9 cellular contexts compared by ENCODE assay signal in the genomic region with DNA sequence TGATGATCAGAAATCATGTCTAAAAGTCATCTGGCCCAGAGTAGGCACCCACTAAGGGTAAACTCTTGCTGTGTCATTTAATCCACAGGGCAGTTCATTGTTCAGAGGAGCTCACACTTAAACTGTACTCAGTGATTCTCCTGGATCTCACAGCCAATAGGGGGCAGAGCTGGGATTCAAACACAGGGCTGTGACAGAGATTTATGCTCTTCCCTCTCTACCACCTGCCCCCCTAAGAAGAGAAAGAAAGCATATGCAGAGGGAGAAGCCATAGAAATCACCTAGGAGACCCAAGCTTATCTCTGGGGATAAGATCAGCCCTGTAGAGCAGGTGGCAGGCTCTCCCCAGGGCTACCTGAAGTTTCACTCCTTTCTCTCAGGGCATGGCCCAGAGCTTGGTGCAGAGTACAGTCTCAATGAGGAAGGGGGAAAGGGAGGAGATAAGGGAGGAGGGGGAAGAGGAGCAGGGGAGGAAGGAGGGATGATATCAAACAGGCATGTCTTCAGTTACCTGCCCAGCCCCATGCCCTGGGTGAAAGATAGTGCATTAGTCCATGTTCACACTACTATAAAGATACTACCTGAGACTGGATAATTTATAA. TPM values are rescaled to one million over a fixed set of nuclear protein-coding genes. Genes with fewer than 3 reads are reported as not detected.
DNase-seq lines count a peak whose midpoint lies in the region; ATAC-seq, FAIRE-seq and TF ChIP-seq lines count a peak whose summit lies in the region.
"Had no signal": no experiment of that assay in that cellular context is flagged by ENCODE, and none has a peak within 500 bp of the region (broad histone marks: within the 10 kb centered on the region; RNA-seq: fewer than 3 reads in every experiment).

No MANE protein-coding gene starts in this region.

- no peak overlapping the region for H3K4ac ChIP-seq in mesendoderm (ENCODE audit: low read depth, low read length)

- H4K8ac ChIP-seq in mesendoderm (ENCODE audit: low read depth, low read length), result no peak overlapping the region

- H3K56ac ChIP-seq in mesendoderm (ENCODE audit: low read length), result no peak overlapping the region

- no peaks in the 10 kb centered on the region for H3K79me1 ChIP-seq in mesendoderm (ENCODE audit: low read length)

- H3K4me1 Mint-ChIP-seq in activated CD4-positive, alpha-beta T cell treated with anti-CD3 and anti-CD28 coated beads, Interleukin-2, amount 10 ng/mL, durations not matched to agents 7 days and 5 days, result no peaks in the 10 kb centered on the region
- no peaks in the 10 kb centered on the region for H3K4me1 Mint-ChIP-seq in activated T-cell treated with anti-CD3 and anti-CD28 coated beads, Interleukin-2, amount 50 U/mL, for 4 hours (ENCODE audit: low read depth)

- H3K9me1 ChIP-seq in K562 (ENCODE audit: control insufficient read depth, insufficient read depth, low read length), result no peaks in the 10 kb centered on the region

- H2AK5ac ChIP-seq in mesendoderm (ENCODE audit: low read length), result no peak overlapping the region

- H3K18ac ChIP-seq in mesendoderm (ENCODE audit: low read length), result no peak overlapping the region

- intact Hi-C loops in K562 (cut with micrococcal nuclease), result no loop called here
- intact Hi-C loops in posterior vena cava (cut with DNase I), result loop anchor here in 1 of 2 donors (5.0 kb wide), 1 partner anchor 1358 kb away; no protein-coding TSS in a partner anchor

- H3K27ac ChIP-seq in K562 (ENCODE audit: extremely low read depth, low read depth, low read length) (no peak overlapping the region), mesendoderm (ENCODE audit: low read depth, low read length) (no peak overlapping the region)

- H3K9me3 Mint-ChIP-seq in activated CD4-positive, alpha-beta T cell treated with anti-CD3 and anti-CD28 coated beads, Interleukin-2, amount 10 ng/mL, durations not matched to agents 7 days and 5 days, result no peaks in the 10 kb centered on the region
- H3K9me3 Mint-ChIP-seq in activated T-cell treated with anti-CD3 and anti-CD28 coated beads, Interleukin-2, amount 50 U/mL, for 4 hours, result no peaks in the 10 kb centered on the region

- H3K4me3 Mint-ChIP-seq in activated CD4-positive, alpha-beta T cell treated with anti-CD3 and anti-CD28 coated beads, Interleukin-2, amount 10 ng/mL, durations not matched to agents 7 days and 5 days, result no peak overlapping the region
- no peak overlapping the region for H3K4me3 Mint-ChIP-seq in activated T-cell treated with anti-CD3 and anti-CD28 coated beads, Interleukin-2, amount 50 U/mL, for 4 hours

- H3K4me2 ChIP-seq in K562 (ENCODE audit: insufficient read depth, low read length), result no peak overlapping the region
- no peak overlapping the region for H3K4me2 ChIP-seq in mesendoderm (ENCODE audit: low read length)

- H3K27me3 Mint-ChIP-seq in activated CD4-positive, alpha-beta T cell treated with anti-CD3 and anti-CD28 coated beads, Interleukin-2, amount 10 ng/mL, durations not matched to agents 7 days and 5 days, result peaks cover 36% of the 10 kb centered on the region
- H3K27me3 Mint-ChIP-seq in activated T-cell treated with anti-CD3 and anti-CD28 coated beads, Interleukin-2, amount 50 U/mL, for 4 hours (ENCODE audit: low read depth), result peaks cover 17% of the 10 kb centered on the region

- peak; percentile 10 for DNase-seq in EH (ENCODE audit: low read depth)
- peak; percentile 25 for DNase-seq in NB4 (ENCODE audit: low read depth)
- peak in 1 of 4 experiments; percentile 4 for DNase-seq in K562 (ENCODE audit: extremely low read depth in 1 of 4, low spot score in 3 of 4)
- peak; percentile 78 for DNase-seq in mesendoderm
- DNase-seq in posterior vena cava (ENCODE audit: low spot score), result no peak
- no peak for DNase-seq in DMS153 treated with DMSO at 0.1 percent for 48 hours (lab: John Stamatoyannopoulos, UW; ENCODE audit: unreplicated experiment)
- no peak for DNase-seq in activated CD4-positive, alpha-beta T cell treated with anti-CD3 and anti-CD28 coated beads, Interleukin-2, amount 10 ng/mL, durations not matched to agents 7 days and 5 days
- no peak for DNase-seq in activated T-cell treated with anti-CD3 and anti-CD28 coated beads, Interleukin-2, amount 50 U/mL, for 4 hours

- ATAC-seq in K562, result peak; percentile 52
- ATAC-seq in activated T-cell treated with anti-CD3 and anti-CD28 coated beads, Interleukin-2, amount 50 U/mL, for 4 hours, result no peak

- no peaks in the 10 kb centered on the region for H3K9me3 ChIP-seq in K562 (replicated peaks; ENCODE audit: control insufficient read depth, insufficient read depth, low read depth, low read length)

- H4K20me1 ChIP-seq in K562 (replicated peaks; ENCODE audit: control insufficient read depth, insufficient read depth, low read length), result no peaks in the 10 kb centered on the region

- no peak overlapping the region for H2BK15ac ChIP-seq in mesendoderm (replicated peaks; ENCODE audit: low read depth)

- H3K23ac ChIP-seq in mesendoderm (ENCODE audit: low read length), result no peak overlapping the region

- H3K9ac ChIP-seq in K562 (ENCODE audit: insufficient read depth in 1 of 2, low read depth in 2 of 2, low read length in 2 of 2), result no peak overlapping the region
- H3K9ac ChIP-seq in mesendoderm (ENCODE audit: low read length), result no peak overlapping the region

- no peak overlapping the region for H2BK120ac ChIP-seq in mesendoderm (ENCODE audit: low read depth, low read length)

- CTCF ChIA-PET in K562 (lab: Yijun Ruan, JAX; ENCODE audit: low intra/inter-chr PET ratio), result no interaction called here
- CTCF ChIA-PET in activated CD4-positive, alpha-beta T cell treated with anti-CD3 and anti-CD28 coated beads, Interleukin-2, amount 10 ng/mL, durations not matched to agents 7 days and 5 days (lab: Charles Lee), result no interaction called here

- H3K36me3 ChIP-seq in K562 (ENCODE audit: control insufficient read depth, insufficient read depth, low read length) (no peaks in the 10 kb centered on the region), mesendoderm (ENCODE audit: control insufficient read depth, insufficient read depth, low read length) (no peaks in the 10 kb centered on the region)

- H3K27me3 ChIP-seq in K562 (ENCODE audit: control insufficient read depth in 2 of 2, insufficient read depth in 2 of 2, low read length in 2 of 2) (peaks cover 2 to 13% of the 10 kb centered on the region in 2 experiments; a peak in 2 of 5 replicates), mesendoderm (ENCODE audit: insufficient read depth, low read length, poor library complexity) (no peaks in the 10 kb centered on the region)

- BruUV-seq in K562 (replicated peaks; lab: Mats Ljungman, UMichigan), result no TSS peak

- H3K79me2 ChIP-seq in K562 (ENCODE audit: control insufficient read depth, insufficient read depth, low read length), result no peaks in the 10 kb centered on the region
- no peaks in the 10 kb centered on the region for H3K79me2 ChIP-seq in mesendoderm (ENCODE audit: control insufficient read depth, insufficient read depth, low read length)

- POLR2A ChIA-PET in K562 (lab: Yijun Ruan, JAX), result interaction anchor here (0.5 kb wide), 1 partner anchor 459 kb away, joined by 6 read pairs; the partner anchor contains the start of gene HEXA
- POLR2A ChIA-PET in activated CD4-positive, alpha-beta T cell treated with anti-CD3 and anti-CD28 coated beads, Interleukin-2, amount 10 ng/mL, durations not matched to agents 7 days and 5 days (lab: Charles Lee), result no interaction called here

- no peak overlapping the region for H4K5ac ChIP-seq in mesendoderm (ENCODE audit: low read length)

- no peak overlapping the region for H2BK5ac ChIP-seq in mesendoderm (ENCODE audit: low read length)

- H3K4me3 ChIP-seq in NB4 (ENCODE audit: low read depth, low read length) (no peak overlapping the region), K562 (no peak overlapping the region), mesendoderm (ENCODE audit: low read length) (no peak overlapping the region)

- no peak overlapping the region for H2AFZ ChIP-seq in K562 (ENCODE audit: low read depth, low read length)

- in situ Hi-C loops in K562 (cut with MboI), result no loop called here

- no peaks in the 10 kb centered on the region for H3K36me3 Mint-ChIP-seq in activated CD4-positive, alpha-beta T cell treated with anti-CD3 and anti-CD28 coated beads, Interleukin-2, amount 10 ng/mL, durations not matched to agents 7 days and 5 days (ENCODE audit: low read depth)
- H3K36me3 Mint-ChIP-seq in activated T-cell treated with anti-CD3 and anti-CD28 coated beads, Interleukin-2, amount 50 U/mL, for 4 hours (ENCODE audit: insufficient read depth), result no peaks in the 10 kb centered on the region

- FAIRE-seq in K562 (lab: Jason Lieb, UNC), result no peak
- FAIRE-seq: urothelium cell line had no signal

- TF ChIP-seq POLR2A in NB4 (IDR thresholded peaks at IDR 0.05; ENCODE audit: extremely low read depth, insufficient read length) (no peak), K562 (conservative IDR thresholded peaks at IDR 0.05) (no peak)

- TF ChIP-seq CTCF in NB4 (IDR thresholded peaks at IDR 0.05; ENCODE audit: low read depth, low read length), result peak; percentile 36
- peak in 2 of 3 experiments; percentile 11 to 19; a peak in 1 of 6 replicates for TF ChIP-seq CTCF in K562 (IDR thresholded peaks at IDR 0.05 in 2 of 3, conservative IDR thresholded peaks at IDR 0.05 in 1 of 3; ENCODE audit: insufficient read depth in 2 of 3, low read depth in 1 of 3, low read length in 3 of 3)

- H3K4me1 ChIP-seq in K562 (replicated peaks in 1 of 2; ENCODE audit: control insufficient read depth in 2 of 2, insufficient read depth in 2 of 2, low read length in 2 of 2) (no peaks in the 10 kb centered on the region), mesendoderm (ENCODE audit: control insufficient read depth, low read depth, low read length) (no peaks in the 10 kb centered on the region)

- no peak for TF ChIP-seq EP300 in K562 (IDR thresholded peaks at IDR 0.05; ENCODE audit: low read length)

- H3K27ac Mint-ChIP-seq in activated CD4-positive, alpha-beta T cell treated with anti-CD3 and anti-CD28 coated beads, Interleukin-2, amount 10 ng/mL, durations not matched to agents 7 days and 5 days, result no peak overlapping the region

- TF ChIP-seq RAD21 in K562 (CRISPR knock-in tag; conservative IDR thresholded peaks at IDR 0.05 in 1 of 2, IDR thresholded peaks at IDR 0.05 in 1 of 2), result 0 out of 4 replicates have a peak, but pooled peaks of 1 of the 2 experiments have one; percentile 22

RNA-seq across cellular contexts. Expression of gene ADPGK, which starts 51.8 kb away (rescaled TPM):
- 139 and 159 TPM in 2 replicates for total RNA-seq in K562 (2011; cell fraction: chromatin; rRNA removed; ENCODE audit: low replicate concordance)
- 115 and 135 TPM in 2 replicates for total RNA-seq in K562 (2011; cell fraction: nucleolus; rRNA removed)
- total RNA-seq in K562 (2011; cell fraction: nucleoplasm; rRNA removed), result 131 and 142 TPM in 2 replicates
- total RNA-seq in K562 (2014; rRNA removed) (43.1 and 50.7 TPM in 2 replicates), K562 (2014; rRNA removed; fragmentation: Illumina TruSeq; extraction: Trizol) (48.5 and 50.4 TPM in 2 replicates), K562 (2015; rRNA removed; fragmentation: Illumina TruSeq; extraction: Trizol) (58.3 and 59.7 TPM in 2 replicates), K562 (2021) (40.3 and 45.3 TPM in 2 replicates), posterior vena cava (10 to 100 TPM; 29.8 to 36.4 TPM)
- polyA plus RNA-seq in K562 (2011; rRNA removed) (89.7 and 97.4 TPM in 2 replicates), K562 (2014; fragmentation: Illumina TruSeq; extraction: Trizol) (47.4 and 59.0 TPM in 2 replicates), K562 (2014; fragmentation: Nextera tagmentation; extraction: Ambion mirVana) (10 to 100 TPM; 13.4 to 16.0 TPM), K562 (2014; rRNA removed) (55.7 and 67.1 TPM in 2 replicates)
- polyA plus RNA-seq in K562 (2011; cell fraction: cytosol; rRNA removed), result 56.3 and 64.5 TPM in 2 replicates
- 79.3 and 86.1 TPM in 2 replicates for polyA plus RNA-seq in K562 (2011; cell fraction: nucleus; rRNA removed)
- 29.5 and 33.0 TPM in 2 replicates for polyA plus RNA-seq in K562 (2012)
- polyA minus RNA-seq in K562 (2011; rRNA and poly(A)+ RNA removed), result 60.4 and 68.2 TPM in 2 replicates
- polyA minus RNA-seq in K562 (2011; cell fraction: cytosol; rRNA and poly(A)+ RNA removed), result 28.1 and 29.3 TPM in 2 replicates
- 49.1 and 67.0 TPM in 2 replicates for polyA minus RNA-seq in K562 (2011; cell fraction: nucleus; rRNA and poly(A)+ RNA removed)
- polyA plus RNA-seq in mesendoderm (2013, experiment 1 of 2), result 40.2 TPM
- 39.7 TPM for polyA plus RNA-seq in mesendoderm (2013, experiment 2 of 2)
- 10 to 100 TPM; 91.4 to 94.2 TPM for total RNA-seq in activated CD4-positive, alpha-beta T cell treated with anti-CD3 and anti-CD28 coated beads, Interleukin-2, amount 10 ng/mL, durations not matched to agents 7 days and 5 days
- 10 to 100 TPM; 79.0 to 81.9 (median 81.8) TPM for total RNA-seq in activated T-cell treated with anti-CD3 and anti-CD28 coated beads, Interleukin-2, amount 50 U/mL, for 4 hours

Comparison
In these comparisons a context has a peak if more than half of its experiments do, and no peak if none do; other contexts are left out.
1. DNase-seq: peak in EH (single experiment), NB4 (single experiment) and mesendoderm (single experiment); none in posterior vena cava (single experiment), DMS153 treated with DMSO at 0.1 percent for 48 hours (single experiment), activated CD4-positive, alpha-beta T cell treated with anti-CD3 and anti-CD28 coated beads, Interleukin-2, amount 10 ng/mL, durations not matched to agents 7 days and 5 days (single experiment) and activated T-cell treated with anti-CD3 and anti-CD28 coated beads, Interleukin-2, amount 50 U/mL, for 4 hours (single experiment).